Comparison of ENCODE assay signal across 8 cellular contexts in genomic region chr12:632102-632696, GRCh38. TPM values are rescaled to one million over a fixed set of nuclear protein-coding genes. Genes with fewer than 3 reads are reported as not detected.
DNase-seq lines count a peak whose midpoint lies in the region; ATAC-seq and TF ChIP-seq lines count a peak whose summit lies in the region.

No MANE protein-coding gene starts in this region.

- H3K4me2 ChIP-seq in smooth muscle cell, result peak overlapping the region; percentile 57

- H3K27ac Mint-ChIP-seq in activated CD8-positive, alpha-beta T cell treated with anti-CD3 and anti-CD28 coated beads, Interleukin-2, amount 10 ng/mL, durations not matched to agents 7 days and 5 days, result peak overlapping the region; percentile 48

- under 1% methylated on average over 7 of the region's 7 CpGs for WGBS in smooth muscle cell (ENCODE audit: low lambda C conversion rate)

- H4K20me1 ChIP-seq in smooth muscle cell (ENCODE audit: low read depth), result no peaks in the 10 kb centered on the region

- peaks cover 18% of the 10 kb centered on the region for H3K36me3 Mint-ChIP-seq in activated CD8-positive, alpha-beta T cell treated with anti-CD3 and anti-CD28 coated beads, Interleukin-2, amount 10 ng/mL, durations not matched to agents 7 days and 5 days (ENCODE audit: low read depth)

- CTCF ChIA-PET in activated CD8-positive, alpha-beta T cell treated with anti-CD3 and anti-CD28 coated beads, Interleukin-2, amount 10 ng/mL, durations not matched to agents 7 days and 5 days (lab: Charles Lee), result interaction anchor here (1.0 to 3.6 kb wide), 7 partner anchors 10 to 184 kb away, joined by 3 to 28 read pairs (median 4); partner anchors contain the start of gene WNK1

- POLR2A ChIA-PET in activated CD8-positive, alpha-beta T cell treated with anti-CD3 and anti-CD28 coated beads, Interleukin-2, amount 10 ng/mL, durations not matched to agents 7 days and 5 days (lab: Charles Lee), result interaction anchor here (3.7 kb wide), 1 partner anchor 119 kb away, joined by 31 read pairs; the partner anchor contains the start of gene WNK1

- H3K4me3 Mint-ChIP-seq in activated CD8-positive, alpha-beta T cell treated with anti-CD3 and anti-CD28 coated beads, Interleukin-2, amount 10 ng/mL, durations not matched to agents 7 days and 5 days, result peak overlapping the region; percentile 83

- H3K27ac ChIP-seq in right atrium auricular region (peak overlapping the region; percentile 77 to 83), smooth muscle cell (ENCODE audit: low read depth) (peak overlapping the region; percentile 96)

- peaks cover 47% of the 10 kb centered on the region for H3K4me1 Mint-ChIP-seq in activated CD8-positive, alpha-beta T cell treated with anti-CD3 and anti-CD28 coated beads, Interleukin-2, amount 10 ng/mL, durations not matched to agents 7 days and 5 days (ENCODE audit: low read depth)

- TF ChIP-seq CTCF in right atrium auricular region (IDR thresholded peaks at IDR 0.05) (no peak), smooth muscle cell (IDR thresholded peaks at IDR 0.05; ENCODE audit: borderline replicate concordance, insufficient read depth, poor library complexity, severe bottlenecking) (no peak)

- H3K4me1 ChIP-seq in HAP-1, result peaks cover 13% of the 10 kb centered on the region
- peaks cover 0 to 47% of the 10 kb centered on the region in 2 donors for H3K4me1 ChIP-seq in right atrium auricular region
- peaks cover 17% of the 10 kb centered on the region for H3K4me1 ChIP-seq in smooth muscle cell (ENCODE audit: low read depth)

- H3K9me3 Mint-ChIP-seq in activated CD8-positive, alpha-beta T cell treated with anti-CD3 and anti-CD28 coated beads, Interleukin-2, amount 10 ng/mL, durations not matched to agents 7 days and 5 days (ENCODE audit: insufficient read depth), result no peaks in the 10 kb centered on the region

- H3K27me3 Mint-ChIP-seq in activated CD8-positive, alpha-beta T cell treated with anti-CD3 and anti-CD28 coated beads, Interleukin-2, amount 10 ng/mL, durations not matched to agents 7 days and 5 days (ENCODE audit: low read depth), result no peaks in the 10 kb centered on the region

- DNase-seq in A172 (ENCODE audit: low spot score) (peak; percentile 76), HAP-1 (ENCODE audit: low spot score in 2 of 2) (peak; percentile 38 to 39), right atrium auricular region (ENCODE audit: low spot score) (no peak), smooth muscle cell (lab: John Stamatoyannopoulos, UW; ENCODE audit: unreplicated experiment) (no peak), midbrain (lab: John Stamatoyannopoulos, UW) (no peak), cerebellum (ENCODE audit: low spot score) (no peak), NCI-H1436 (lab: John Stamatoyannopoulos, UW) (no peak)
- DNase-seq in activated CD8-positive, alpha-beta T cell treated with anti-CD3 and anti-CD28 coated beads, Interleukin-2, amount 10 ng/mL, durations not matched to agents 7 days and 5 days, result no peak

- peak overlapping the region; percentile 38 for H2AFZ ChIP-seq in smooth muscle cell (ENCODE audit: low read depth)

- no peaks in the 10 kb centered on the region for H3K79me2 ChIP-seq in smooth muscle cell (ENCODE audit: low read depth)

- no peaks in the 10 kb centered on the region for H3K27me3 ChIP-seq in HAP-1 (ENCODE audit: low read depth)
- no peaks in the 10 kb centered on the region for H3K27me3 ChIP-seq in right atrium auricular region
- H3K27me3 ChIP-seq in smooth muscle cell (ENCODE audit: low read depth), result no peaks in the 10 kb centered on the region

- H3K9me3 ChIP-seq in HAP-1 (no peaks in the 10 kb centered on the region), right atrium auricular region (no peaks in the 10 kb centered on the region), smooth muscle cell (replicated peaks; ENCODE audit: low read depth) (no peaks in the 10 kb centered on the region)

- H3F3A ChIP-seq in smooth muscle cell (ENCODE audit: low read depth), result peaks cover 6% of the 10 kb centered on the region

- in situ Hi-C loops in HAP-1 (cut with MboI; ENCODE audit: low sequenced_read_pairs), result no loop called here

- H3K4me3 ChIP-seq in HAP-1 (no peak overlapping the region), right atrium auricular region (no peak overlapping the region), smooth muscle cell (no peak overlapping the region)

- no peak for ATAC-seq in activated CD8-positive, alpha-beta T cell treated with anti-CD3 and anti-CD28 coated beads, Interleukin-2, amount 10 ng/mL, durations not matched to agents 7 days and 5 days

- H3K9ac ChIP-seq in smooth muscle cell (ENCODE audit: low read depth), result peak overlapping the region; percentile 75

- H3K36me3 ChIP-seq in HAP-1 (replicated peaks) (no peaks in the 10 kb centered on the region), right atrium auricular region (no peaks in the 10 kb centered on the region), smooth muscle cell (ENCODE audit: low read depth) (no peaks in the 10 kb centered on the region)

RNA-seq across cellular contexts. Expression of gene NINJ2, which starts 31.0 kb away (rescaled TPM):
- total RNA-seq in A172 (2014; rRNA removed; shearing (Covaris generic)), result not detected in 2 replicates
- 10 to 100 TPM in 1 of 2 experiments, 1 to 10 TPM in 1; 8.0 to 10.6 TPM for total RNA-seq in activated CD8-positive, alpha-beta T cell treated with anti-CD3 and anti-CD28 coated beads, Interleukin-2, amount 10 ng/mL, durations not matched to agents 7 days and 5 days
- total RNA-seq in right atrium auricular region, result 1 to 10 TPM; 5.4 to 8.8 TPM
- 0.45 and 12.1 TPM in 2 replicates for total RNA-seq in smooth muscle cell
- polyA plus RNA-seq in smooth muscle cell, result 4.2 and 4.6 TPM in 2 replicates
- 0.82 TPM for total RNA-seq in cerebellum

Comparison
In these comparisons a context has a peak if more than half of its experiments do, and no peak if none do; other contexts are left out.
1. DNase-seq: peak in A172 (single experiment) and HAP-1 (2 of 2); none in activated CD8-positive, alpha-beta T cell treated with anti-CD3 and anti-CD28 coated beads, Interleukin-2, amount 10 ng/mL, durations not matched to agents 7 days and 5 days (single experiment), right atrium auricular region (single experiment), smooth muscle cell (single experiment), midbrain (single experiment), cerebellum (single experiment) and NCI-H1436 (single experiment).